27 cellular contexts compared by ENCODE assay signal in the genomic region with DNA sequence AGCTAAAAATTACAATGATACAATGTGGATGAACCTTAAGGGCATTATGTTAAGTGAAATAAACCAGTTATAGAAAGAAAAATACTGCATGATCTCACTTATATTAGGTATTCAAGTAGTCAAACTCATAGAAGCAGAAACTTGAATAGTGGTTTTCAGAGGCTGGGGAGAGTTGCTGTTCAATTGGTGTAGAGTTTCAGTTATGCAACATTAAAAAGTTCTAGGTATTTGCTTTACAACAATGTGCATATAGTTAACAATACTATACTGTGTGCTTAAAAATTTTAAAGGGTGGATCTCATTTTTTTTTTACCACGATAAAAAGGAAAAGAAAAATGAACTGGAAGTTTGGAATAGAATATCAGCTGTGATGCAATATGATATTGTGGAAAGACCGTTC.
"Had no signal": no experiment of that assay in that cellular context is flagged by ENCODE, and none has a peak within 500 bp of the region (broad histone marks: within the 10 kb centered on the region; RNA-seq: fewer than 3 reads in every experiment).

No MANE protein-coding gene starts in this region.

- H3K4me3 ChIP-seq: adrenal gland, body of pancreas, cardiac muscle cell, colonic mucosa, esophagus squamous epithelium, heart left ventricle had no signal

- H3K9me3 ChIP-seq: adrenal gland, body of pancreas, colonic mucosa, esophagus squamous epithelium, heart left ventricle had no signal

- ATAC-seq: activated T-cell treated with anti-CD3 and anti-CD28 coated beads, Interleukin-2, amount 50 U/mL, for 72 hours; body of pancreas; heart left ventricle had no signal

- H3K4me1 ChIP-seq: adrenal gland, body of pancreas, colonic mucosa, esophagus squamous epithelium, heart left ventricle had no signal

- DNase-seq: activated CD4-positive, alpha-beta memory T cell treated with anti-CD3 and anti-CD28 coated beads, Interleukin-2, amount 10 ng/mL, durations not matched to agents 7 days and 5 days; activated CD4-positive, alpha-beta T cell treated with anti-CD3 and anti-CD28 coated beads for 1 hour; activated CD4-positive, alpha-beta T cell treated with anti-CD3 and anti-CD28 coated beads for 4 hours; activated CD4-positive, alpha-beta T cell treated with anti-CD3 and anti-CD28 coated beads, Interleukin-2, amount 10 ng/mL, durations not matched to agents 7 days and 5 days; activated CD4-positive, alpha-beta T cell treated with anti-CD3 and anti-CD28 coated beads, Interleukin-2, amount 50 U/mL, for 4 hours; activated CD8-positive, alpha-beta memory T cell treated with anti-CD3 and anti-CD28 coated beads, Interleukin-2, amount 50 U/mL, for 48 hours; activated gamma-delta T cell treated with Interleukin-2 at 50 U/mL for 16 hours; activated naive CD4-positive, alpha-beta T cell treated with anti-CD3 and anti-CD28 coated beads, Interleukin-2, amount 50 U/mL, for 16 hours; activated naive CD4-positive, alpha-beta T cell treated with Interleukin-2 at 50 U/mL for 16 hours; activated T-cell treated with anti-CD3 and anti-CD28 coated beads for 4 hours; activated T-cell treated with anti-CD3 and anti-CD28 coated beads, Interleukin-2, amount 50 U/mL, for 24 hours; activated T-cell treated with anti-CD3 and anti-CD28 coated beads, Interleukin-2, amount 50 U/mL, for 72 hours; adrenal gland; amygdala; aorta; body of pancreas; central memory CD4-positive, alpha-beta T cell; cerebellar nuclear complex; colonic mucosa; effector CD8-positive, alpha-beta T cell; esophagus squamous epithelium; foreskin fibroblast; heart left ventricle; hypothalamus; T-helper 2 cell had no signal

- H3K27ac ChIP-seq: adrenal gland, body of pancreas, cardiac muscle cell, colonic mucosa, epithelial cell of prostate, esophagus squamous epithelium, heart left ventricle had no signal

- H3K27me3 ChIP-seq: adrenal gland, body of pancreas, cardiac muscle cell, colonic mucosa, esophagus squamous epithelium, heart left ventricle had no signal

- H3K36me3 ChIP-seq: adrenal gland, cardiac muscle cell, colonic mucosa, esophagus squamous epithelium, heart left ventricle had no signal
